ENCODE assay signal across 21 cellular contexts in the genomic region with DNA sequence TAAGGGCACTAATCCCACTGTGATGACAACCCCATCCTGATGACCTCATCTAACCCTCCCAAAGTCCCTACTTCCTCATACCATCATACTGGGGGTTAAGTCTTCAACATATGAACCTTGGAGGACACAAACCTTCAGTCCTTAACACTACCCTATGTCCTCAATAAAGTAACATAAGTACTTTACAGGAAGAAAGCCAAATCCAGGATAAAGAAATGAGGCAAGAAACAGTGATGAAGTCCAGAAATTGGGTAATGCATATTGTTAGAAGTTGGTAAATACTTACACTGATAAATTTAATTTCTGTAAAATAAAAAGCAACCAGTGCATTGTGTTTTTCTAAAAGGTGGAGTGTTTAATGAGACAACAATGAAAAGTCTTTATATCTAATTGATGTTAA.
"Had no signal": no experiment of that assay in that cellular context is flagged by ENCODE, and none has a peak within 500 bp of the region (broad histone marks: within the 10 kb centered on the region; RNA-seq: fewer than 3 reads in every experiment).

No MANE protein-coding gene starts in this region.

- H3K4me1 ChIP-seq: gastrocnemius medialis, lower lobe of right lung, prostate gland, spleen, testis, tibial artery had no signal

- ATAC-seq: gastrocnemius medialis; left ventricle myocardium superior; lower lobe of right lung; naive thymus-derived CD8-positive, alpha-beta T cell; right cardiac atrium; stimulated activated memory B cell treated with anti-CD40 and anti-IgM and Interleukin-4, amounts not matched to agents 10 μg/mL and 1 μg/mL and 100 μg/mL, for 72 hours; stimulated activated naive CD8-positive, alpha-beta T cell treated with anti-CD3 and anti-CD28 coated beads, Interleukin-15, Interleukin-2, amounts not matched to agents 100 U/mL and 50 U/mL, for 24 hours had no signal

- H3K27ac ChIP-seq: coronary artery, gastrocnemius medialis, lower lobe of right lung, prostate gland, skin epidermis, spleen, testis, tibial artery had no signal

- H3K36me3 ChIP-seq: gastrocnemius medialis, lower lobe of right lung, prostate gland, spleen, tibial artery had no signal

- FAIRE-seq: keratinocyte had no signal

- H3K9me3 Mint-ChIP-seq: nephron progenitor cell, type B pancreatic cell had no signal

- H3K4me3 ChIP-seq: coronary artery, gastrocnemius medialis, lower lobe of right lung, prostate gland, skin epidermis, spleen, testis, tibial artery had no signal

- DNase-seq: foreskin fibroblast; gastrocnemius medialis; head of caudate nucleus; left ventricle myocardium superior; lower lobe of right lung; naive thymus-derived CD8-positive, alpha-beta T cell; nephron progenitor cell; nucleus accumbens; right cardiac atrium; spleen; stimulated activated CD4-positive, alpha-beta T cell treated with anti-CD3 and anti-CD28 coated beads, Interleukin-4, amount 100 ng/mL, for 4 hours; stimulated activated naive CD8-positive, alpha-beta T cell treated with anti-CD3 and anti-CD28 coated beads, Interleukin-15, Interleukin-2, amounts not matched to agents 100 U/mL and 50 U/mL, for 24 hours; substantia nigra; testis; tibial artery had no signal

- H3K4me3 Mint-ChIP-seq: naive thymus-derived CD8-positive, alpha-beta T cell; nephron progenitor cell; stimulated activated memory B cell treated with anti-CD40 and anti-IgM and Interleukin-4, amounts not matched to agents 10 μg/mL and 1 μg/mL and 100 μg/mL, for 72 hours; type B pancreatic cell had no signal

- H3K9me3 ChIP-seq: gastrocnemius medialis, lower lobe of right lung, prostate gland, spleen, testis, tibial artery had no signal

- H3K27ac Mint-ChIP-seq: naive thymus-derived CD8-positive, alpha-beta T cell; nephron progenitor cell; stimulated activated memory B cell treated with anti-CD40 and anti-IgM and Interleukin-4, amounts not matched to agents 10 μg/mL and 1 μg/mL and 100 μg/mL, for 72 hours; type B pancreatic cell had no signal

- H3K27me3 ChIP-seq: gastrocnemius medialis, testis, tibial artery had no signal

- H3K36me3 Mint-ChIP-seq: stimulated activated memory B cell treated with anti-CD40 and anti-IgM and Interleukin-4, amounts not matched to agents 10 μg/mL and 1 μg/mL and 100 μg/mL, for 72 hours; type B pancreatic cell had no signal

- H3K4me1 Mint-ChIP-seq: nephron progenitor cell; stimulated activated memory B cell treated with anti-CD40 and anti-IgM and Interleukin-4, amounts not matched to agents 10 μg/mL and 1 μg/mL and 100 μg/mL, for 72 hours had no signal
